ENCODE assay signal across 18 cellular contexts in genomic region chr15:74529911-74530310, GRCh38. TPM values are rescaled to one million over a fixed set of nuclear protein-coding genes. Genes with fewer than 3 reads are reported as not detected.
A peak's percentile ranks its signal among the peaks of the same experiment; 100 is the strongest.
DNase-seq lines count a peak whose midpoint lies in the region; ATAC-seq, FAIRE-seq and TF ChIP-seq lines count a peak whose summit lies in the region.
"Had no signal": no experiment of that assay in that cellular context is flagged by ENCODE, and none has a peak within 500 bp of the region (broad histone marks: within the 10 kb centered on the region; RNA-seq: fewer than 3 reads in every experiment).

No MANE protein-coding gene starts in this region.

- peaks cover 2% of the 10 kb centered on the region for H3K9me1 ChIP-seq in keratinocyte (ENCODE audit: control insufficient read depth, extremely low read depth, insufficient read depth, low read length)

- TF ChIP-seq POLR2A in GM18505 (IDR thresholded peaks at IDR 0.05; ENCODE audit: borderline replicate concordance, extremely low read depth, insufficient read depth, insufficient read length): no peak

- H4K20me1 ChIP-seq in keratinocyte (ENCODE audit: control insufficient read depth, extremely low read depth, insufficient read depth, low read length): no peaks in the 10 kb centered on the region

- H3K4me1 ChIP-seq in keratinocyte (ENCODE audit: control insufficient read depth, extremely low read depth, insufficient read depth, low read length): peaks cover 38% of the 10 kb centered on the region
- H3K4me1 ChIP-seq: prostate gland had no signal

- ATAC-seq in GM18505 (IDR thresholded peaks at IDR 0.05; ENCODE audit: unreplicated experiment): no peak
- ATAC-seq in HG03097 (IDR thresholded peaks at IDR 0.05; ENCODE audit: low FRiP score, unreplicated experiment): no peak
- ATAC-seq: activated naive CD8-positive, alpha-beta T cell treated with anti-CD3 and anti-CD28 coated beads, Interleukin-2, amount 50 U/mL, for 24 hours; mucosa of descending colon; SK-N-SH treated with all-trans-retinoic acid at 6 μM for 48 hours had no signal

- H3K27ac ChIP-seq in keratinocyte (ENCODE audit: control insufficient read depth, insufficient read depth, low read length): no peak overlapping the region
- H3K27ac ChIP-seq: prostate gland had no signal

- H3K4me3 ChIP-seq in MG63: no peak overlapping the region
- H3K4me3 ChIP-seq in choroid plexus epithelial cell (ENCODE audit: low read depth, low read length): no peak overlapping the region
- H3K4me3 ChIP-seq in keratinocyte (ENCODE audit: control insufficient read depth in 2 of 3, extremely low read depth in 1 of 3, insufficient read depth in 2 of 3, low read depth in 1 of 3, low read length in 3 of 3): no peak overlapping the region
- H3K4me3 ChIP-seq: mucosa of descending colon, prostate gland had no signal

- no peaks in the 10 kb centered on the region for H3K36me3 ChIP-seq in MG63
- no peaks in the 10 kb centered on the region for H3K36me3 ChIP-seq in keratinocyte (ENCODE audit: control insufficient read depth in 2 of 2, extremely low read depth in 1 of 2, insufficient read depth in 2 of 2, low read length in 2 of 2)
- H3K36me3 ChIP-seq: prostate gland had no signal

- H3K9me3 Mint-ChIP-seq in T-helper 2 cell treated with Interferon-gamma antibody and Interleukin-4, amounts not matched to agents 5 μg/mL and 100 μg/mL, for 36 hours: no peaks in the 10 kb centered on the region
- H3K9me3 Mint-ChIP-seq: activated naive CD8-positive, alpha-beta T cell treated with anti-CD3 and anti-CD28 coated beads, Interleukin-2, amount 50 U/mL, for 24 hours had no signal

- FAIRE-seq in keratinocyte (lab: Jason Lieb, UNC): no peak
- FAIRE-seq: H54, HTR-8/SVneo had no signal

- H3K27me3 ChIP-seq in MG63 (no peaks in the 10 kb centered on the region), keratinocyte (ENCODE audit: control insufficient read depth, extremely low read depth, insufficient read depth, low read length) (no peaks in the 10 kb centered on the region)

- peak; percentile 47 for DNase-seq in Daoy (ENCODE audit: low read depth)
- peak; percentile 45 for DNase-seq in MG63
- peak; percentile 82 for DNase-seq in choroid plexus epithelial cell (ENCODE audit: low read depth)
- no peak for DNase-seq in keratinocyte (ENCODE audit: low read depth, low spot score)
- DNase-seq in T-helper 2 cell treated with Interferon-gamma antibody and Interleukin-4, amounts not matched to agents 5 μg/mL and 100 μg/mL, for 36 hours (ENCODE audit: low spot score): no peak
- no peak for DNase-seq in SIG-M5 (lab: John Stamatoyannopoulos, UW)
- DNase-seq: activated CD4-positive, CD25-positive, alpha-beta regulatory T cell; activated naive CD8-positive, alpha-beta T cell treated with anti-CD3 and anti-CD28 coated beads, Interleukin-2, amount 50 U/mL, for 24 hours; DMS79 treated with DMSO at 0.1 percent for 48 hours; mucosa of descending colon; NCI-H748 treated with DMSO at 0.1 percent for 48 hours; stimulated activated CD4-positive, alpha-beta T cell treated with anti-CD3 and anti-CD28 coated beads, Interleukin-1b, Interleukin-23, amount 100 ng/mL, for 48 hours had no signal

- dilution Hi-C loops in keratinocyte (cut with MboI; ENCODE audit: extremely low pct_ligation_motif_present, low sequenced_read_pairs): no loop called here

- no peaks in the 10 kb centered on the region for H3K36me3 Mint-ChIP-seq in T-helper 2 cell treated with Interferon-gamma antibody and Interleukin-4, amounts not matched to agents 5 μg/mL and 100 μg/mL, for 36 hours (ENCODE audit: low read depth)

- H2AFZ ChIP-seq in keratinocyte (ENCODE audit: control insufficient read depth, low read length): peak overlapping the region; percentile 36

- peak overlapping the region; percentile 34 for H3K4me2 ChIP-seq in keratinocyte (ENCODE audit: control insufficient read depth, extremely low read depth, insufficient read depth, low read depth, low read length)

- no peaks in the 10 kb centered on the region for H3K79me2 ChIP-seq in keratinocyte (ENCODE audit: control insufficient read depth, insufficient read depth, low read length)

- H3K4me1 Mint-ChIP-seq in T-helper 2 cell treated with Interferon-gamma antibody and Interleukin-4, amounts not matched to agents 5 μg/mL and 100 μg/mL, for 36 hours (ENCODE audit: low read depth): no peaks in the 10 kb centered on the region

- H3K9me3 ChIP-seq in MG63: no peaks in the 10 kb centered on the region
- no peaks in the 10 kb centered on the region for H3K9me3 ChIP-seq in keratinocyte (ENCODE audit: control insufficient read depth, low read depth, low read length)
- H3K9me3 ChIP-seq: mucosa of descending colon, prostate gland had no signal

- H3K4me3 Mint-ChIP-seq in T-helper 2 cell treated with Interferon-gamma antibody and Interleukin-4, amounts not matched to agents 5 μg/mL and 100 μg/mL, for 36 hours: no peak overlapping the region
- H3K4me3 Mint-ChIP-seq: activated naive CD8-positive, alpha-beta T cell treated with anti-CD3 and anti-CD28 coated beads, Interleukin-2, amount 50 U/mL, for 24 hours had no signal

- no peak overlapping the region for H3K27ac Mint-ChIP-seq in T-helper 2 cell treated with Interferon-gamma antibody and Interleukin-4, amounts not matched to agents 5 μg/mL and 100 μg/mL, for 36 hours
- H3K27ac Mint-ChIP-seq: activated naive CD8-positive, alpha-beta T cell treated with anti-CD3 and anti-CD28 coated beads, Interleukin-2, amount 50 U/mL, for 24 hours had no signal

- H3K9ac ChIP-seq in keratinocyte (ENCODE audit: control insufficient read depth, extremely low read depth, insufficient read depth, low read length): no peak overlapping the region

- no peaks in the 10 kb centered on the region for H3K27me3 Mint-ChIP-seq in T-helper 2 cell treated with Interferon-gamma antibody and Interleukin-4, amounts not matched to agents 5 μg/mL and 100 μg/mL, for 36 hours (ENCODE audit: low read depth)
- H3K27me3 Mint-ChIP-seq: activated naive CD8-positive, alpha-beta T cell treated with anti-CD3 and anti-CD28 coated beads, Interleukin-2, amount 50 U/mL, for 24 hours had no signal

- TF ChIP-seq CTCF in choroid plexus epithelial cell (conservative IDR thresholded peaks at IDR 0.05; ENCODE audit: low read depth, low read length) (no peak), keratinocyte (optimal IDR thresholded peaks at IDR 0.05 in 1 of 3, IDR thresholded peaks at IDR 0.05 in 1 of 3, conservative IDR thresholded peaks at IDR 0.05 in 1 of 3; ENCODE audit: extremely low read depth in 1 of 3, insufficient read depth in 2 of 3, low read length in 3 of 3) (no peak)

RNA-seq across cellular contexts. Expression of gene ARID3B, which starts 11.1 kb away (rescaled TPM):
- 9.3 and 10.6 TPM in 2 replicates for total RNA-seq in Daoy (2014; rRNA removed; shearing (Covaris generic))
- total RNA-seq in MG63 (2014; rRNA removed; shearing (Covaris generic); ENCODE audit: low replicate concordance): 0.10 and 1.3 TPM in 2 replicates
- polyA plus RNA-seq in keratinocyte: 3.6 to 3.7 TPM (median 3.6 TPM) in 3 replicates
- 2.6 TPM for polyA plus RNA-seq in keratinocyte (2011; ENCODE audit: low read depth)
- 1.6 and 1.9 TPM in 2 replicates for polyA plus RNA-seq in keratinocyte (2011; cell fraction: cytosol; rRNA removed)
- polyA plus RNA-seq in keratinocyte (2011; cell fraction: nucleus; rRNA removed): 9.3 and 11.9 TPM in 2 replicates
- 2.8 and 3.5 TPM in 2 replicates for polyA plus RNA-seq in keratinocyte (2012; ENCODE audit: low replicate concordance)
- 5.2 to 6.6 TPM (median 6.3 TPM) in 3 replicates for polyA minus RNA-seq in keratinocyte
- polyA minus RNA-seq in keratinocyte (2011; cell fraction: cytosol; rRNA and poly(A)+ RNA removed): 4.4 TPM
- polyA minus RNA-seq in keratinocyte (2011; cell fraction: nucleus; rRNA and poly(A)+ RNA removed): 4.5 and 10.6 TPM in 2 replicates

Comparison
In these comparisons a context has a peak if more than half of its experiments do, and no peak if none do; other contexts are left out.
1. DNase-seq: peak in Daoy (single experiment), MG63 (single experiment) and choroid plexus epithelial cell (single experiment); none in keratinocyte (single experiment), T-helper 2 cell treated with Interferon-gamma antibody and Interleukin-4, amounts not matched to agents 5 μg/mL and 100 μg/mL, for 36 hours (single experiment) and SIG-M5 (single experiment).